8 cellular contexts compared by ENCODE assay signal in genomic region chr6:118709859-118710350, GRCh38. TPM values are rescaled to one million over a fixed set of nuclear protein-coding genes. Genes with fewer than 3 reads are reported as not detected.
DNase-seq lines count a peak whose midpoint lies in the region; ATAC-seq lines count a peak whose summit lies in the region.

No MANE protein-coding gene starts in this region.

- peaks cover 75 to 82% of the 10 kb centered on the region in 2 donors for H3K4me1 Mint-ChIP-seq in immature natural killer cell

- no peaks in the 10 kb centered on the region for H3K36me3 ChIP-seq in SJSA1

- H3K36me3 Mint-ChIP-seq in activated naive CD4-positive, alpha-beta T cell treated with anti-CD3 and anti-CD28 coated beads, Interleukin-2, amount 50 U/mL, for 72 hours: peaks cover 18 to 21% of the 10 kb centered on the region in 2 donors
- peaks cover 0 to 2% (median 0%) of the 10 kb centered on the region in 3 donors for H3K36me3 Mint-ChIP-seq in immature natural killer cell

- H3K4me3 Mint-ChIP-seq in immature natural killer cell: peak overlapping the region; percentile 90 to 100 (median 98)

- peak; percentile 21 for DNase-seq in NOMO-1 treated with DMSO at 0.1 percent for 48 hours (lab: John Stamatoyannopoulos, UW; ENCODE audit: unreplicated experiment)
- no peak for DNase-seq in NOMO-1 treated with dmso at 0.1 percent for 144 hours (lab: John Stamatoyannopoulos, UW; ENCODE audit: unreplicated experiment)
- no peak for DNase-seq in SJSA1 (ENCODE audit: low read depth in 1 of 2, low spot score in 2 of 2)
- DNase-seq in activated naive CD4-positive, alpha-beta T cell treated with anti-CD3 and anti-CD28 coated beads, Interleukin-2, amount 50 U/mL, for 72 hours (ENCODE audit: low spot score in 2 of 2): peak; percentile 63 to 75
- peak; percentile 80 to 83 (median 80) for DNase-seq in immature natural killer cell
- DNase-seq in stimulated activated CD4-positive, alpha-beta T cell treated with anti-CD3 and anti-CD28 coated beads, Interleukin-4, amount 100 ng/mL, for 1 hour: peak; percentile 66
- DNase-seq in RPMI8226: no peak

- no peaks in the 10 kb centered on the region for H3K27me3 ChIP-seq in SJSA1 (replicated peaks)

- H3K4me1 ChIP-seq in SJSA1 (replicated peaks): peaks cover 56% of the 10 kb centered on the region

- ATAC-seq in HG03066 (IDR thresholded peaks at IDR 0.05; ENCODE audit: low read depth, unreplicated experiment): peak; percentile 86
- ATAC-seq in activated naive CD4-positive, alpha-beta T cell treated with anti-CD3 and anti-CD28 coated beads, Interleukin-2, amount 50 U/mL, for 72 hours: peak; percentile 89 to 90

- peak overlapping the region; percentile 79 for H3K27ac ChIP-seq in SJSA1

- H3K4me3 ChIP-seq in SJSA1: peak overlapping the region; percentile 23

- peak overlapping the region; percentile 89 to 98 for H3K27ac Mint-ChIP-seq in activated naive CD4-positive, alpha-beta T cell treated with anti-CD3 and anti-CD28 coated beads, Interleukin-2, amount 50 U/mL, for 72 hours
- H3K27ac Mint-ChIP-seq in immature natural killer cell: peak overlapping the region; percentile 91 to 98 (median 97)

- peaks cover 0 to 3% of the 10 kb centered on the region in 2 donors for H3K9me3 Mint-ChIP-seq in activated naive CD4-positive, alpha-beta T cell treated with anti-CD3 and anti-CD28 coated beads, Interleukin-2, amount 50 U/mL, for 72 hours
- no peaks in the 10 kb centered on the region for H3K9me3 Mint-ChIP-seq in immature natural killer cell

- H3K9me3 ChIP-seq in SJSA1 (replicated peaks): no peaks in the 10 kb centered on the region

- H3K27me3 Mint-ChIP-seq in immature natural killer cell (ENCODE audit: low read depth in 3 of 3): peaks cover 7 to 13% (median 12%) of the 10 kb centered on the region in 3 donors

RNA-seq across cellular contexts. Expression of gene CEP85L, which starts 58.5 kb away (rescaled TPM):
- total RNA-seq in SJSA1 (2014; rRNA removed; shearing (Covaris generic)): 6.5 and 12.7 TPM in 2 replicates
- total RNA-seq in activated naive CD4-positive, alpha-beta T cell treated with anti-CD3 and anti-CD28 coated beads, Interleukin-2, amount 50 U/mL, for 72 hours: 10 to 100 TPM; 38.5 to 41.3 TPM
- 10 to 100 TPM; 20.1 to 23.5 (median 21.5) TPM for polyA plus RNA-seq in immature natural killer cell

Comparison
In these comparisons a context has a peak if more than half of its experiments do, and no peak if none do; other contexts are left out.
1. DNase-seq: peak in NOMO-1 treated with DMSO at 0.1 percent for 48 hours (single experiment), activated naive CD4-positive, alpha-beta T cell treated with anti-CD3 and anti-CD28 coated beads, Interleukin-2, amount 50 U/mL, for 72 hours (2 of 2), immature natural killer cell (3 of 3) and stimulated activated CD4-positive, alpha-beta T cell treated with anti-CD3 and anti-CD28 coated beads, Interleukin-4, amount 100 ng/mL, for 1 hour (single experiment); none in NOMO-1 treated with dmso at 0.1 percent for 144 hours (single experiment), SJSA1 (0 of 2) and RPMI8226 (single experiment).